Comparison of ENCODE assay signal across 14 cellular contexts in genomic region chr2:122011493-122012270, GRCh38.
DNase-seq lines count a peak whose midpoint lies in the region; TF ChIP-seq lines count a peak whose summit lies in the region.
"Had no signal": no experiment of that assay in that cellular context is flagged by ENCODE, and none has a peak within 500 bp of the region (broad histone marks: within the 10 kb centered on the region; RNA-seq: fewer than 3 reads in every experiment).

No MANE protein-coding gene starts in this region.

- H4K20me1 ChIP-seq in BLaER1 treated with 17β-estradiol and CSF1 and Interleukin-3, amounts not matched to agents 10 nM and 100 nM: no peaks in the 10 kb centered on the region
- no peaks in the 10 kb centered on the region for H4K20me1 ChIP-seq in GM23248 (ENCODE audit: insufficient read depth)
- H4K20me1 ChIP-seq in osteoblast (ENCODE audit: insufficient read depth, low read length): no peaks in the 10 kb centered on the region

- H3K4me3 ChIP-seq in BLaER1 treated with 17β-estradiol and CSF1 and Interleukin-3, amounts not matched to agents 10 nM and 100 nM: no peak overlapping the region
- H3K4me3 ChIP-seq in GM23248 (no peak overlapping the region), cardiac fibroblast (replicated peaks in 1 of 2; ENCODE audit: low read depth in 2 of 2, low read length in 2 of 2) (no peak overlapping the region), osteoblast (ENCODE audit: insufficient read depth, low read length) (no peak overlapping the region)

- in situ Hi-C loops in GM23248 (cut with MboI): no loop called here

- H3K9me2 ChIP-seq in GM23248 (ENCODE audit: insufficient read depth): no peaks in the 10 kb centered on the region

- H3K4me2 ChIP-seq in BLaER1 treated with 17β-estradiol and CSF1 and Interleukin-3, amounts not matched to agents 10 nM and 100 nM: peak overlapping the region; percentile 14 to 89 (median 77); a peak in 19 of 22 replicates
- H3K4me2 ChIP-seq in GM23248 (ENCODE audit: unreplicated experiment) (no peak overlapping the region), osteoblast (ENCODE audit: insufficient read depth, low read length) (no peak overlapping the region)

- H3K4me1 ChIP-seq in BLaER1 treated with 17β-estradiol and CSF1 and Interleukin-3, amounts not matched to agents 10 nM and 100 nM: peaks cover 28 to 58% (median 57%) of the 10 kb centered on the region in 10 experiments
- no peaks in the 10 kb centered on the region for H3K4me1 ChIP-seq in GM23248 (ENCODE audit: insufficient read depth)
- peaks cover 5% of the 10 kb centered on the region for H3K4me1 ChIP-seq in osteoblast (ENCODE audit: insufficient read depth, low read length)

- WGBS in GM23248 (ENCODE audit: low coverage in 1 of 2, low lambda C conversion rate in 2 of 2, missing lambda C conversion rate in 2 of 2), 2 experiments: 55 to 71% methylated on average over 8 of the region's 8 CpGs

- no peak for TF ChIP-seq CTCF in cardiac fibroblast (IDR thresholded peaks at IDR 0.05; ENCODE audit: low read depth, low read length)
- no peak for TF ChIP-seq CTCF in osteoblast (IDR thresholded peaks at IDR 0.05; ENCODE audit: extremely low read depth, low read depth, low read length)

- DNase-seq in GM23248 (peak; percentile 14), cardiac fibroblast (ENCODE audit: low read depth in 2 of 2) (peak; percentile 28 to 87), osteoblast (ENCODE audit: insufficient read length, low spot score, missing footprints) (no peak), nucleus accumbens (lab: John Stamatoyannopoulos, UW) (no peak), T-helper 2 cell (no peak)
- DNase-seq in activated effector memory CD4-positive, alpha-beta T cell treated with Interleukin-2 at 50 U/mL for 16 hours: no peak
- DNase-seq: DMS 273 treated with DMSO at 0.1 percent for 48 hours, GOT3, KBM-7, NCI-H1105, NCI-H2081, NCI-H2171 treated with DMSO at 0.1 percent for 48 hours, NCI-H446 treated with DMSO at 0.1 percent for 48 hours had no signal

- H3F3A ChIP-seq in GM23248 (ENCODE audit: insufficient read depth): no peaks in the 10 kb centered on the region

- peak overlapping the region in 2 of 11 experiments; percentile 28 to 63; a peak in 2 of 22 replicates for H3K27ac ChIP-seq in BLaER1 treated with 17β-estradiol and CSF1 and Interleukin-3, amounts not matched to agents 10 nM and 100 nM
- H3K27ac ChIP-seq in GM23248 (no peak overlapping the region), osteoblast (ENCODE audit: low read depth, low read length) (peak overlapping the region; percentile 38)

- no peaks in the 10 kb centered on the region for H3K36me3 ChIP-seq in BLaER1 treated with 17β-estradiol and CSF1 and Interleukin-3, amounts not matched to agents 10 nM and 100 nM
- H3K36me3 ChIP-seq in GM23248 (ENCODE audit: low read depth): no peaks in the 10 kb centered on the region
- no peaks in the 10 kb centered on the region for H3K36me3 ChIP-seq in osteoblast (ENCODE audit: insufficient read depth, low read length)

- H3K27me3 ChIP-seq in BLaER1 treated with 17β-estradiol and CSF1 and Interleukin-3, amounts not matched to agents 10 nM and 100 nM: 0 out of 22 replicates have a peak, but pooled peaks cover 0 to 5% (median 0%) of the 10 kb centered on the region in 11 experiments
- H3K27me3 ChIP-seq in GM23248 (replicated peaks; ENCODE audit: insufficient read depth) (peaks cover 3% of the 10 kb centered on the region; the same call in 1 of the 2 replicates), osteoblast (ENCODE audit: insufficient read depth, low read length) (no peaks in the 10 kb centered on the region)

- no peak overlapping the region for H3K9ac ChIP-seq in BLaER1 treated with 17β-estradiol and CSF1 and Interleukin-3, amounts not matched to agents 10 nM and 100 nM
- no peak overlapping the region for H3K9ac ChIP-seq in GM23248

- H2AFZ ChIP-seq in GM23248 (no peak overlapping the region), osteoblast (ENCODE audit: low read length) (no peak overlapping the region)

- no peaks in the 10 kb centered on the region for H3K79me2 ChIP-seq in GM23248 (ENCODE audit: insufficient read depth)
- no peaks in the 10 kb centered on the region for H3K79me2 ChIP-seq in osteoblast (ENCODE audit: insufficient read depth, low read length)

- H3K9me3 ChIP-seq in BLaER1 treated with 17β-estradiol and CSF1 and Interleukin-3, amounts not matched to agents 10 nM and 100 nM (replicated peaks in 1 of 11): 0 out of 22 replicates have a peak, but pooled peaks cover 0 to 4% (median 0%) of the 10 kb centered on the region in 11 experiments
- H3K9me3 ChIP-seq in GM23248 (ENCODE audit: low read depth) (no peaks in the 10 kb centered on the region), osteoblast (ENCODE audit: low read depth, low read length) (no peaks in the 10 kb centered on the region)

Comparison
In these comparisons a context has a peak if more than half of its experiments do, and no peak if none do; other contexts are left out.
1. H3K4me2 ChIP-seq: peak in BLaER1 treated with 17β-estradiol and CSF1 and Interleukin-3, amounts not matched to agents 10 nM and 100 nM (11 of 11); none in GM23248 (single experiment) and osteoblast (single experiment).
2. DNase-seq: peak in GM23248 (single experiment) and cardiac fibroblast (2 of 2); none in osteoblast (single experiment), activated effector memory CD4-positive, alpha-beta T cell treated with Interleukin-2 at 50 U/mL for 16 hours (single experiment), nucleus accumbens (0 of 56) and T-helper 2 cell (0 of 5).